Comparison of ENCODE assay signal across 1 cellular context in the genomic region with DNA sequence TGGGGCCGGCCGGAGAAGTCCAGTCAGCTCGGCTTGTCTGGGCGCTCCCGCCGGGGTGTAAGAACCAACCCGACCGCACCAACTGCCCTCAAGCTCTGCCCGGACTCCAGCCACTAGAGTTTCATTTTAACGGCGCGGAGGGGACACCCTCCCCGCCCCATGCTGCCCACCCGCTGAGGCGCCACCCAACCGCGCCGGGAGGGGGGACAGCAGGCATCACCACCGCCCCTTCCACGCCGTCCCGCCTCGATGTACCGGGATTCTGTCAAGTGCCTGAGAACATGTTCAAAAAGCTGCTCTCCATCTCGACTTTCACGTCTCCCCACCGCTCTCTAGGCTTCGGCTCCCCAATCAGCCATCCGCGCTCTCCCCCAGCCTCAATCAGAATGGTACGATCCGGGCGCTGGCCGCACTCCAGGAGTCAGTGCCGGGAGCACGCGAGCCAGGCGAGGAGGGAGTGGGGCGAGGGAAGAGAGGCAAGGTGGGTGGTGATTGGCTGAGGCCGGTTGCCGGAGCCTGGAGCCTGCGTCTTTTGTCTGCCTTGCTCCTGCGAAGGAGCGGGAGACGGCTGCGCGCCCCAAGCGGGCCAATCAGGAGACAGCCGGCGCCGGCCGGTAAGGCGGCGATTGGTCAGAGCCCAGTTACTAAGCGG.
A peak's percentile ranks its signal among the peaks of the same experiment; 100 is the strongest.
TF ChIP-seq lines count a peak whose summit lies in the region.

Gene PIK3R3 (minus strand): TSS at position 101 of the 652 bp plus-strand sequence. CDS start 677 bp downstream, outside the sequence.

TF ChIP-seq in GM12878, 131 proteins besides CTCF, POLR2A, EP300 and RAD21 (continued from another document and continues in another):
- TF ChIP-seq, protein P1, sequence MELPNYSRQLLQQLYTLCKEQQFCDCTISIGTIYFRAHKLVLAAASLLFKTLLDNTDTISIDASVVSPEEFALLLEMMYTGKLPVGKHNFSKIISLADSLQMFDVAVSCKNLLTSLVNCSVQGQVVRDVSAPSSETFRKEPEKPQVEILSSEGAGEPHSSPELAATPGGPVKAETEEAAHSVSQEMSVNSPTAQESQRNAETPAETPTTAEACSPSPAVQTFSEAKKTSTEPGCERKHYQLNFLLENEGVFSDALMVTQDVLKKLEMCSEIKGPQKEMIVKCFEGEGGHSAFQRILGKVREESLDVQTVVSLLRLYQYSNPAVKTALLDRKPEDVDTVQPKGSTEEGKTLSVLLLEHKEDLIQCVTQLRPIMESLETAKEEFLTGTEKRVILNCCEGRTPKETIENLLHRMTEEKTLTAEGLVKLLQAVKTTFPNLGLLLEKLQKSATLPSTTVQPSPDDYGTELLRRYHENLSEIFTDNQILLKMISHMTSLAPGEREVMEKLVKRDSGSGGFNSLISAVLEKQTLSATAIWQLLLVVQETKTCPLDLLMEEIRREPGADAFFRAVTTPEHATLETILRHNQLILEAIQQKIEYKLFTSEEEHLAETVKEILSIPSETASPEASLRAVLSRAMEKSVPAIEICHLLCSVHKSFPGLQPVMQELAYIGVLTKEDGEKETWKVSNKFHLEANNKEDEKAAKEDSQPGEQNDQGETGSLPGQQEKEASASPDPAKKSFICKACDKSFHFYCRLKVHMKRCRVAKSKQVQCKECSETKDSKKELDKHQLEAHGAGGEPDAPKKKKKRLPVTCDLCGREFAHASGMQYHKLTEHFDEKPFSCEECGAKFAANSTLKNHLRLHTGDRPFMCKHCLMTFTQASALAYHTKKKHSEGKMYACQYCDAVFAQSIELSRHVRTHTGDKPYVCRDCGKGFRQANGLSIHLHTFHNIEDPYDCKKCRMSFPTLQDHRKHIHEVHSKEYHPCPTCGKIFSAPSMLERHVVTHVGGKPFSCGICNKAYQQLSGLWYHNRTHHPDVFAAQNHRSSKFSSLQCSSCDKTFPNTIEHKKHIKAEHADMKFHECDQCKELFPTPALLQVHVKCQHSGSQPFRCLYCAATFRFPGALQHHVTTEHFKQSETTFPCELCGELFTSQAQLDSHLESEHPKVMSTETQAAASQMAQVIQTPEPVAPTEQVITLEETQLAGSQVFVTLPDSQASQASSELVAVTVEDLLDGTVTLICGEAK (IDR thresholded peaks at IDR 0.05; ENCODE audit: borderline replicate concordance) = no peak
- peak; percentile 82; the same call in 1 of the 2 replicates for TF ChIP-seq IKZF1 (conservative IDR thresholded peaks at IDR 0.05)
- no peak for TF ChIP-seq SMC3 (IDR thresholded peaks at IDR 0.05; ENCODE audit: borderline replicate concordance, low read length)
- TF ChIP-seq HDAC6 (IDR thresholded peaks at IDR 0.05; ENCODE audit: unreplicated experiment) = peak; percentile 63
- TF ChIP-seq ESRRA (IDR thresholded peaks at IDR 0.05; ENCODE audit: low read length) = no peak
- no peak for TF ChIP-seq YBX1 (IDR thresholded peaks at IDR 0.05)
- no peak for TF ChIP-seq SRF (IDR thresholded peaks at IDR 0.05; ENCODE audit: low read depth in 2 of 2, low read length in 2 of 2)
- no peak for TF ChIP-seq ZNF622 (IDR thresholded peaks at IDR 0.05)
- TF ChIP-seq SMARCA5 (IDR thresholded peaks at IDR 0.05) = no peak
- no peak for TF ChIP-seq NFYA (IDR thresholded peaks at IDR 0.05; ENCODE audit: borderline replicate concordance, low read depth, low read length)
- TF ChIP-seq, protein P2, sequence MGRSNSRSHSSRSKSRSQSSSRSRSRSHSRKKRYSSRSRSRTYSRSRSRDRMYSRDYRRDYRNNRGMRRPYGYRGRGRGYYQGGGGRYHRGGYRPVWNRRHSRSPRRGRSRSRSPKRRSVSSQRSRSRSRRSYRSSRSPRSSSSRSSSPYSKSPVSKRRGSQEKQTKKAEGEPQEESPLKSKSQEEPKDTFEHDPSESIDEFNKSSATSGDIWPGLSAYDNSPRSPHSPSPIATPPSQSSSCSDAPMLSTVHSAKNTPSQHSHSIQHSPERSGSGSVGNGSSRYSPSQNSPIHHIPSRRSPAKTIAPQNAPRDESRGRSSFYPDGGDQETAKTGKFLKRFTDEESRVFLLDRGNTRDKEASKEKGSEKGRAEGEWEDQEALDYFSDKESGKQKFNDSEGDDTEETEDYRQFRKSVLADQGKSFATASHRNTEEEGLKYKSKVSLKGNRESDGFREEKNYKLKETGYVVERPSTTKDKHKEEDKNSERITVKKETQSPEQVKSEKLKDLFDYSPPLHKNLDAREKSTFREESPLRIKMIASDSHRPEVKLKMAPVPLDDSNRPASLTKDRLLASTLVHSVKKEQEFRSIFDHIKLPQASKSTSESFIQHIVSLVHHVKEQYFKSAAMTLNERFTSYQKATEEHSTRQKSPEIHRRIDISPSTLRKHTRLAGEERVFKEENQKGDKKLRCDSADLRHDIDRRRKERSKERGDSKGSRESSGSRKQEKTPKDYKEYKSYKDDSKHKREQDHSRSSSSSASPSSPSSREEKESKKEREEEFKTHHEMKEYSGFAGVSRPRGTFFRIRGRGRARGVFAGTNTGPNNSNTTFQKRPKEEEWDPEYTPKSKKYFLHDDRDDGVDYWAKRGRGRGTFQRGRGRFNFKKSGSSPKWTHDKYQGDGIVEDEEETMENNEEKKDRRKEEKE (IDR thresholded peaks at IDR 0.05) = peak; percentile 99
- TF ChIP-seq CHD1 (IDR thresholded peaks at IDR 0.05; ENCODE audit: low read depth, low read length) = peak; percentile 99
- peak; percentile 61; the same call in 1 of the 2 replicates for TF ChIP-seq SIN3A (IDR thresholded peaks at IDR 0.05; ENCODE audit: low read depth, low read length)
- TF ChIP-seq HDAC2 (IDR thresholded peaks at IDR 0.05) = no peak
- TF ChIP-seq, protein P3, sequence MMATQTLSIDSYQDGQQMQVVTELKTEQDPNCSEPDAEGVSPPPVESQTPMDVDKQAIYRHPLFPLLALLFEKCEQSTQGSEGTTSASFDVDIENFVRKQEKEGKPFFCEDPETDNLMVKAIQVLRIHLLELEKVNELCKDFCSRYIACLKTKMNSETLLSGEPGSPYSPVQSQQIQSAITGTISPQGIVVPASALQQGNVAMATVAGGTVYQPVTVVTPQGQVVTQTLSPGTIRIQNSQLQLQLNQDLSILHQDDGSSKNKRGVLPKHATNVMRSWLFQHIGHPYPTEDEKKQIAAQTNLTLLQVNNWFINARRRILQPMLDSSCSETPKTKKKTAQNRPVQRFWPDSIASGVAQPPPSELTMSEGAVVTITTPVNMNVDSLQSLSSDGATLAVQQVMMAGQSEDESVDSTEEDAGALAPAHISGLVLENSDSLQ (IDR thresholded peaks at IDR 0.05) = peak; percentile 87
- TF ChIP-seq, protein P4, sequence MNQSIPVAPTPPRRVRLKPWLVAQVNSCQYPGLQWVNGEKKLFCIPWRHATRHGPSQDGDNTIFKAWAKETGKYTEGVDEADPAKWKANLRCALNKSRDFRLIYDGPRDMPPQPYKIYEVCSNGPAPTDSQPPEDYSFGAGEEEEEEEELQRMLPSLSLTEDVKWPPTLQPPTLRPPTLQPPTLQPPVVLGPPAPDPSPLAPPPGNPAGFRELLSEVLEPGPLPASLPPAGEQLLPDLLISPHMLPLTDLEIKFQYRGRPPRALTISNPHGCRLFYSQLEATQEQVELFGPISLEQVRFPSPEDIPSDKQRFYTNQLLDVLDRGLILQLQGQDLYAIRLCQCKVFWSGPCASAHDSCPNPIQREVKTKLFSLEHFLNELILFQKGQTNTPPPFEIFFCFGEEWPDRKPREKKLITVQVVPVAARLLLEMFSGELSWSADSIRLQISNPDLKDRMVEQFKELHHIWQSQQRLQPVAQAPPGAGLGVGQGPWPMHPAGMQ (IDR thresholded peaks at IDR 0.05; ENCODE audit: borderline replicate concordance) = no peak
- TF ChIP-seq USF1 (IDR thresholded peaks at IDR 0.05; ENCODE audit: borderline replicate concordance, extremely low read length, insufficient read depth, low read depth, low read length) = no peak
- no peak for TF ChIP-seq NR2C2 (IDR thresholded peaks at IDR 0.05; ENCODE audit: borderline replicate concordance, control insufficient read depth, insufficient read length, low read depth)
- TF ChIP-seq RBBP5 (conservative IDR thresholded peaks at IDR 0.05) = peak; percentile 91; the same call in 1 of the 2 replicates
- TF ChIP-seq, protein P5, sequence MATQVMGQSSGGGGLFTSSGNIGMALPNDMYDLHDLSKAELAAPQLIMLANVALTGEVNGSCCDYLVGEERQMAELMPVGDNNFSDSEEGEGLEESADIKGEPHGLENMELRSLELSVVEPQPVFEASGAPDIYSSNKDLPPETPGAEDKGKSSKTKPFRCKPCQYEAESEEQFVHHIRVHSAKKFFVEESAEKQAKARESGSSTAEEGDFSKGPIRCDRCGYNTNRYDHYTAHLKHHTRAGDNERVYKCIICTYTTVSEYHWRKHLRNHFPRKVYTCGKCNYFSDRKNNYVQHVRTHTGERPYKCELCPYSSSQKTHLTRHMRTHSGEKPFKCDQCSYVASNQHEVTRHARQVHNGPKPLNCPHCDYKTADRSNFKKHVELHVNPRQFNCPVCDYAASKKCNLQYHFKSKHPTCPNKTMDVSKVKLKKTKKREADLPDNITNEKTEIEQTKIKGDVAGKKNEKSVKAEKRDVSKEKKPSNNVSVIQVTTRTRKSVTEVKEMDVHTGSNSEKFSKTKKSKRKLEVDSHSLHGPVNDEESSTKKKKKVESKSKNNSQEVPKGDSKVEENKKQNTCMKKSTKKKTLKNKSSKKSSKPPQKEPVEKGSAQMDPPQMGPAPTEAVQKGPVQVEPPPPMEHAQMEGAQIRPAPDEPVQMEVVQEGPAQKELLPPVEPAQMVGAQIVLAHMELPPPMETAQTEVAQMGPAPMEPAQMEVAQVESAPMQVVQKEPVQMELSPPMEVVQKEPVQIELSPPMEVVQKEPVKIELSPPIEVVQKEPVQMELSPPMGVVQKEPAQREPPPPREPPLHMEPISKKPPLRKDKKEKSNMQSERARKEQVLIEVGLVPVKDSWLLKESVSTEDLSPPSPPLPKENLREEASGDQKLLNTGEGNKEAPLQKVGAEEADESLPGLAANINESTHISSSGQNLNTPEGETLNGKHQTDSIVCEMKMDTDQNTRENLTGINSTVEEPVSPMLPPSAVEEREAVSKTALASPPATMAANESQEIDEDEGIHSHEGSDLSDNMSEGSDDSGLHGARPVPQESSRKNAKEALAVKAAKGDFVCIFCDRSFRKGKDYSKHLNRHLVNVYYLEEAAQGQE (IDR thresholded peaks at IDR 0.05; ENCODE audit: low read depth, low read length) = peak; percentile 16; the same call in 1 of the 2 replicates
- peak in 1 of 2 experiments; percentile 65; a peak in 1 of 3 replicates for TF ChIP-seq EGR1 (IDR thresholded peaks at IDR 0.05; ENCODE audit: borderline replicate concordance in 1 of 2, low read depth in 2 of 2, low read length in 2 of 2)
- TF ChIP-seq NRF1 (conservative IDR thresholded peaks at IDR 0.05; ENCODE audit: low read depth, low read length) = peak; percentile 43; the same call in 1 of the 2 replicates
- peak; percentile 79 to 81; a peak in 3 of 4 replicates for TF ChIP-seq IKZF2 (IDR thresholded peaks at IDR 0.05)
- peak; percentile 100 for TF ChIP-seq FOXK2 (IDR thresholded peaks at IDR 0.05)
- no peak for TF ChIP-seq SPI1 (IDR thresholded peaks at IDR 0.05; ENCODE audit: borderline replicate concordance, insufficient read depth, low read depth, low read length)
- peak; percentile 91 for TF ChIP-seq E4F1 (IDR thresholded peaks at IDR 0.05; ENCODE audit: borderline replicate concordance, partially characterized antibody)
- no peak for TF ChIP-seq ATF3 (IDR thresholded peaks at IDR 0.05; ENCODE audit: borderline replicate concordance, extremely low read depth, low read depth, low read length)
- TF ChIP-seq ATF2 (IDR thresholded peaks at IDR 0.05; ENCODE audit: low read length) = no peak
- TF ChIP-seq TCF12 (IDR thresholded peaks at IDR 0.05; ENCODE audit: low read depth, low read length) = peak; percentile 68; the same call in 1 of the 2 replicates
- peak; percentile 98 for TF ChIP-seq RELB (IDR thresholded peaks at IDR 0.05; ENCODE audit: low read depth)
- TF ChIP-seq KAT2A (conservative IDR thresholded peaks at IDR 0.05; ENCODE audit: control insufficient read depth, low read depth, low read length) = no peak
- TF ChIP-seq SP1 (IDR thresholded peaks at IDR 0.05; ENCODE audit: low read depth, low read length) = peak; percentile 23
